1 cellular context compared by ENCODE assay signal in the genomic region with DNA sequence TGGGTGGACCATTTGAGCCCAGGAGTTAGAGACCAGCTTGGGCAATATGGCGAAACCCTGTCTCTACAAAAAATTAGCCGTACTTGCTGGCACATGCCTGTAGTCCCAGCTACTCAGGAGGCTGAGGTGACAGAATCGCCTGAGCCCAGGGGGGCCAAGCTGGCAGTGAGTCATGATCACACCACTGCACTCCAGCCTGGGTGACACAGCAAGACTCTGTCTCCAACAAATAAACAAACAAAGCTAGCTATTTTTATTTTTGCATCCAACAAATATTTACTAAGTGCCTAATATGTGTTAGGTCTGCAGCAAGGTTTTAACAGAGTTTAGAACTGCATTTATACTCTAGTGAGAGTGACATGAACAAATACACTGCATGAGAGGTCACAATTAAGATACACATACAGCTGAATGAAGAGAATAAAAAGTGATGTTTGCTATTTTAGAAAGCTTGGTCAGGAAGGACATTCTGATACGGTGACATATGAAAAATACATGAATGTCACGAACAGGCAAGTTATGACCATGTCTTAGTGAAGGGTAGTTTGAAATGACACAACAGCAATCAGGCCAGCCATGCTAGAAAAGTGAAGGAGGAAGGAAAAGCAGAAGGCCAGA.
A peak's percentile ranks its signal among the peaks of the same experiment; 100 is the strongest.
TF ChIP-seq lines count a peak whose summit lies in the region.

No MANE protein-coding gene starts in this region.

TF ChIP-seq in K562, 482 proteins besides CTCF, POLR2A, EP300 and RAD21 (continued from another document and continues in another):
- TF ChIP-seq, protein P1, sequence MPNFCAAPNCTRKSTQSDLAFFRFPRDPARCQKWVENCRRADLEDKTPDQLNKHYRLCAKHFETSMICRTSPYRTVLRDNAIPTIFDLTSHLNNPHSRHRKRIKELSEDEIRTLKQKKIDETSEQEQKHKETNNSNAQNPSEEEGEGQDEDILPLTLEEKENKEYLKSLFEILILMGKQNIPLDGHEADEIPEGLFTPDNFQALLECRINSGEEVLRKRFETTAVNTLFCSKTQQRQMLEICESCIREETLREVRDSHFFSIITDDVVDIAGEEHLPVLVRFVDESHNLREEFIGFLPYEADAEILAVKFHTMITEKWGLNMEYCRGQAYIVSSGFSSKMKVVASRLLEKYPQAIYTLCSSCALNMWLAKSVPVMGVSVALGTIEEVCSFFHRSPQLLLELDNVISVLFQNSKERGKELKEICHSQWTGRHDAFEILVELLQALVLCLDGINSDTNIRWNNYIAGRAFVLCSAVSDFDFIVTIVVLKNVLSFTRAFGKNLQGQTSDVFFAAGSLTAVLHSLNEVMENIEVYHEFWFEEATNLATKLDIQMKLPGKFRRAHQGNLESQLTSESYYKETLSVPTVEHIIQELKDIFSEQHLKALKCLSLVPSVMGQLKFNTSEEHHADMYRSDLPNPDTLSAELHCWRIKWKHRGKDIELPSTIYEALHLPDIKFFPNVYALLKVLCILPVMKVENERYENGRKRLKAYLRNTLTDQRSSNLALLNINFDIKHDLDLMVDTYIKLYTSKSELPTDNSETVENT (CRISPR knock-in tag; IDR thresholded peaks at IDR 0.05), result no peak
- TF ChIP-seq MTA1 (IDR thresholded peaks at IDR 0.05; ENCODE audit: borderline replicate concordance) (peak; percentile 39; the same call in 1 of the 2 replicates), ZNF347 (CRISPR knock-in tag; IDR thresholded peaks at IDR 0.05; ENCODE audit: low read depth) (no peak), TAF1 (IDR thresholded peaks at IDR 0.05; ENCODE audit: control insufficient read depth, extremely low read depth, insufficient read depth, low read length, severe bottlenecking) (no peak), ZBTB5 (IDR thresholded peaks at IDR 0.05) (no peak), TRIM24 (IDR thresholded peaks at IDR 0.05) (no peak), MCM2 (IDR thresholded peaks at IDR 0.05; ENCODE audit: low read depth) (no peak), ZC3H4 (CRISPR knock-in tag; IDR thresholded peaks at IDR 0.05; ENCODE audit: borderline replicate concordance) (no peak), BRCA1 (IDR thresholded peaks at IDR 0.05) (no peak), BRCA1 (CRISPR knock-in tag; IDR thresholded peaks at IDR 0.05) (no peak), FOXK2 (conservative IDR thresholded peaks at IDR 0.05 in 1 of 2, IDR thresholded peaks at IDR 0.05 in 1 of 2; ENCODE audit: low read depth in 2 of 2) (peak; percentile 38 to 51; a peak in 3 of 4 replicates), MBD2 (IDR thresholded peaks at IDR 0.05; ENCODE audit: borderline replicate concordance, low read depth) (no peak), CEBPB (tag; IDR thresholded peaks at IDR 0.05) (peak; percentile 48; the same call in 1 of the 2 replicates), SAP30 (IDR thresholded peaks at IDR 0.05; ENCODE audit: borderline replicate concordance, insufficient read depth, low read depth, low read length, poor library complexity, severe bottlenecking) (no peak), MTA3 (IDR thresholded peaks at IDR 0.05; ENCODE audit: borderline replicate concordance) (no peak), ETS1 (conservative IDR thresholded peaks at IDR 0.05; ENCODE audit: control insufficient read depth, low read depth, low read length) (no peak), HNRNPK (IDR thresholded peaks at IDR 0.05; ENCODE audit: low read depth, low read length, poor library complexity, severe bottlenecking) (no peak), XRCC3 (IDR thresholded peaks at IDR 0.05) (no peak), GTF2E2 (tag; IDR thresholded peaks at IDR 0.05) (no peak), KDM5B (IDR thresholded peaks at IDR 0.05; ENCODE audit: insufficient replicate concordance, low read depth, low read length) (no peak), CBX1 (IDR thresholded peaks at IDR 0.05; ENCODE audit: low read depth) (no peak), EWSR1 (IDR thresholded peaks at IDR 0.05; ENCODE audit: borderline replicate concordance, low read depth, partially characterized antibody) (no peak), TBP (optimal IDR thresholded peaks at IDR 0.05; ENCODE audit: low read depth, low read length) (no peak), FOXA1 (IDR thresholded peaks at IDR 0.05; ENCODE audit: borderline replicate concordance) (no peak), ARNT (IDR thresholded peaks at IDR 0.05) (0 out of 4 replicates have a peak, but pooled peaks of 1 of the 2 experiments have one; percentile 33), ZC3H11A (IDR thresholded peaks at IDR 0.05; ENCODE audit: low read depth, low read length) (no peak), ZBTB7A (IDR thresholded peaks at IDR 0.05; ENCODE audit: borderline replicate concordance, control insufficient read depth, low read depth, low read length) (no peak), RBM39 (optimal IDR thresholded peaks at IDR 0.05; ENCODE audit: low read depth, low read length) (no peak), POU5F1 (IDR thresholded peaks at IDR 0.05; ENCODE audit: borderline replicate concordance, low read depth, low read length, partially characterized antibody) (no peak), HMG20B (CRISPR knock-in tag; IDR thresholded peaks at IDR 0.05) (no peak), ERF (CRISPR knock-in tag; IDR thresholded peaks at IDR 0.05) (no peak), BCL6 (CRISPR knock-in tag; IDR thresholded peaks at IDR 0.05) (no peak), CXXC5 (CRISPR knock-in tag; IDR thresholded peaks at IDR 0.05) (peak; percentile 42), ZNF165 (CRISPR knock-in tag; IDR thresholded peaks at IDR 0.05; ENCODE audit: borderline replicate concordance) (no peak), TSC22D4 (tag; IDR thresholded peaks at IDR 0.05) (no peak), ZNF212 (CRISPR knock-in tag; IDR thresholded peaks at IDR 0.05) (no peak), RAD51 (IDR thresholded peaks at IDR 0.05; ENCODE audit: borderline replicate concordance, low read depth) (no peak; the same call in 1 of the 2 replicates), NFXL1 (CRISPR knock-in tag; IDR thresholded peaks at IDR 0.05) (no peak), MCM7 (IDR thresholded peaks at IDR 0.05) (no peak), SMAD1 (IDR thresholded peaks at IDR 0.05; ENCODE audit: low read depth, low read length, partially characterized antibody) (no peak), SUPT5H (IDR thresholded peaks at IDR 0.05) (no peak), SIN3B (IDR thresholded peaks at IDR 0.05; ENCODE audit: low read depth) (no peak), ZNF57 (CRISPR knock-in tag; IDR thresholded peaks at IDR 0.05) (no peak), ZBTB2 (IDR thresholded peaks at IDR 0.05) (no peak), CTBP1 (IDR thresholded peaks at IDR 0.05; ENCODE audit: borderline replicate concordance) (0 out of 2 replicates have a peak, but pooled peaks have one; percentile 39), GATA2 (CRISPR knock-in tag; IDR thresholded peaks at IDR 0.05) (no peak), ZNF644 (tag; IDR thresholded peaks at IDR 0.05; ENCODE audit: low read depth) (no peak), ZNF780A (CRISPR knock-in tag; IDR thresholded peaks at IDR 0.05) (no peak), FOXP1 (CRISPR knock-in tag; IDR thresholded peaks at IDR 0.05) (no peak), POLR3A (IDR thresholded peaks at IDR 0.05; ENCODE audit: borderline replicate concordance, extremely low read depth, insufficient read depth, insufficient read length) (no peak), ZNF589 (CRISPR knock-in tag; IDR thresholded peaks at IDR 0.05; ENCODE audit: low read depth) (peak; percentile 84), TFE3 (CRISPR knock-in tag; IDR thresholded peaks at IDR 0.05) (no peak)
- TF ChIP-seq, protein P2, sequence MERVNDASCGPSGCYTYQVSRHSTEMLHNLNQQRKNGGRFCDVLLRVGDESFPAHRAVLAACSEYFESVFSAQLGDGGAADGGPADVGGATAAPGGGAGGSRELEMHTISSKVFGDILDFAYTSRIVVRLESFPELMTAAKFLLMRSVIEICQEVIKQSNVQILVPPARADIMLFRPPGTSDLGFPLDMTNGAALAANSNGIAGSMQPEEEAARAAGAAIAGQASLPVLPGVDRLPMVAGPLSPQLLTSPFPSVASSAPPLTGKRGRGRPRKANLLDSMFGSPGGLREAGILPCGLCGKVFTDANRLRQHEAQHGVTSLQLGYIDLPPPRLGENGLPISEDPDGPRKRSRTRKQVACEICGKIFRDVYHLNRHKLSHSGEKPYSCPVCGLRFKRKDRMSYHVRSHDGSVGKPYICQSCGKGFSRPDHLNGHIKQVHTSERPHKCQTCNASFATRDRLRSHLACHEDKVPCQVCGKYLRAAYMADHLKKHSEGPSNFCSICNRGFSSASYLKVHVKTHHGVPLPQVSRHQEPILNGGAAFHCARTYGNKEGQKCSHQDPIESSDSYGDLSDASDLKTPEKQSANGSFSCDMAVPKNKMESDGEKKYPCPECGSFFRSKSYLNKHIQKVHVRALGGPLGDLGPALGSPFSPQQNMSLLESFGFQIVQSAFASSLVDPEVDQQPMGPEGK (CRISPR knock-in tag; IDR thresholded peaks at IDR 0.05; ENCODE audit: borderline replicate concordance), result no peak
- TF ChIP-seq, protein P3, sequence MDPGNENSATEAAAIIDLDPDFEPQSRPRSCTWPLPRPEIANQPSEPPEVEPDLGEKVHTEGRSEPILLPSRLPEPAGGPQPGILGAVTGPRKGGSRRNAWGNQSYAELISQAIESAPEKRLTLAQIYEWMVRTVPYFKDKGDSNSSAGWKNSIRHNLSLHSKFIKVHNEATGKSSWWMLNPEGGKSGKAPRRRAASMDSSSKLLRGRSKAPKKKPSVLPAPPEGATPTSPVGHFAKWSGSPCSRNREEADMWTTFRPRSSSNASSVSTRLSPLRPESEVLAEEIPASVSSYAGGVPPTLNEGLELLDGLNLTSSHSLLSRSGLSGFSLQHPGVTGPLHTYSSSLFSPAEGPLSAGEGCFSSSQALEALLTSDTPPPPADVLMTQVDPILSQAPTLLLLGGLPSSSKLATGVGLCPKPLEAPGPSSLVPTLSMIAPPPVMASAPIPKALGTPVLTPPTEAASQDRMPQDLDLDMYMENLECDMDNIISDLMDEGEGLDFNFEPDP (CRISPR knock-in tag; IDR thresholded peaks at IDR 0.05), result no peak
